8 cellular contexts compared by ENCODE assay signal in the genomic region with DNA sequence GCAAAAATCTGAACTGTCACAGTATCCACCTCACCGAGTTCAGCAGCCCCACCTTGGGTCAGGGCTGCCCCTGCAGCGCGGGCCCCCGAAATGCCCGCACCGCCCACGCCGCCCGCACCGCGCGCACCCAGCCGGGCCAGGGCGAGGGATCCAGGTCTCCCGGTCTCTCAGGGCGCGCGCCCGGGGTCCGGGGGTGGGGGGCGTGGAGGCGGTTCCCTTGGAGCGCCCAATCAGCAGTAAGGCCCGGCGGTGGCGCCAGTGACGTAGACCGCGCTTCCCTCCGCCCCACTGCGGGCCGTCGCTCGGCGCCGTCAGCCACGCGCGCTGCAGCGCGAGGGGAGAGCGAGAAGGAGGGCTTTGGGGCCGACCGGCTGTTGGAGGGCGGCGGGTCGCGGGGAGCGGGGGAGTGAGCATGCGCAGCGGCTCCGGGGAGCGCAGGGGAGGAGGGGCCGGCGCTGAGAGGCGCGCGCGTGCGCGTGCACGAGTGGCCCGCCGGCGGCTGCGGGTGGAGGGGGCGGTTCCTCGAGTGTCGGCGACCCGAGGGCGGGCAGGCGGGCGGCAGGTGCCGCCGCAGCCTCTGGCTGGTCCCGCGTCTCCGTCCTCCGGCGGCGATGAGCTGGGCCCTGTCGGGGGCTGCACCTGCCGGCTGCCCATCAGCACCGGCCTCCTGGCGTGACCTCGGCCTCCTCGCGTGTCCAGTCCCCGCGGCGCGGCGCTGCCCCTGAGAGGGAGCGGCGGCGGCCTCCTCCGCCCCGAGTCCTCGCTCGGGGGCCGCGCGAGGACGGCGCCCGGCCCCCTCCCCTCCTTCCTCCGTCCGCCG. TPM values are rescaled to one million over a fixed set of nuclear protein-coding genes. Genes with fewer than 3 reads are reported as not detected.
DNase-seq lines count a peak whose midpoint lies in the region; ATAC-seq and TF ChIP-seq lines count a peak whose summit lies in the region.

A gene with protein sequence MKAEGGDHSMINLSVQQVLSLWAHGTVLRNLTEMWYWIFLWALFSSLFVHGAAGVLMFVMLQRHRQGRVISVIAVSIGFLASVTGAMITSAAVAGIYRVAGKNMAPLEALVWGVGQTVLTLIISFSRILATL (plus strand): TSS at position 521 of the 820 bp plus-strand sequence. CDS start 529 bp downstream, outside the sequence.

- H3K4me3 ChIP-seq in adrenal gland (peak within 1 kb of the TSS; percentile 71 to 95 (median 78)), prostate gland (peak within 1 kb of the TSS; percentile 66 to 91), upper lobe of right lung (peak within 1 kb of the TSS; percentile 77)

- H3K36me3 ChIP-seq in adrenal gland (replicated peaks in 1 of 2) (no peaks in the 10 kb centered on the region), prostate gland (no peaks in the 10 kb centered on the region), upper lobe of right lung (no peaks in the 10 kb centered on the region)

- in situ Hi-C loops in GM13977 (cut with MboI; ENCODE audit: low pct_unique_long_range_greater_than_20kb, low sequenced_read_pairs, unreplicated experiment), result no loop called here

- peaks cover 0 to 24% of the 10 kb centered on the region in 2 donors for H3K4me1 ChIP-seq in adrenal gland (replicated peaks in 1 of 2)
- no peaks in the 10 kb centered on the region for H3K4me1 ChIP-seq in prostate gland (replicated peaks)
- peaks cover 15% of the 10 kb centered on the region for H3K4me1 ChIP-seq in upper lobe of right lung

- H3K27ac ChIP-seq in adrenal gland (peak within 1 kb of the TSS in 4 of 5 donors; percentile 49 to 89 (median 71)), prostate gland (peak within 1 kb of the TSS; percentile 66 to 74), upper lobe of right lung (peak within 1 kb of the TSS; percentile 86)

- H3K27me3 ChIP-seq in adrenal gland (no peaks in the 10 kb centered on the region), prostate gland (replicated peaks; ENCODE audit: insufficient read depth) (no peaks in the 10 kb centered on the region), upper lobe of right lung (no peaks in the 10 kb centered on the region)

- H3K9me3 ChIP-seq in adrenal gland (replicated peaks in 1 of 3) (no peaks in the 10 kb centered on the region), prostate gland (no peaks in the 10 kb centered on the region), upper lobe of right lung (no peaks in the 10 kb centered on the region)

- DNase-seq in GM13977 (ENCODE audit: low spot score) (peak; percentile 98), NCI-H1436 treated with DMSO at 0.1 percent for 48 hours (lab: John Stamatoyannopoulos, UW) (peak; percentile 47), T follicular helper cell (ENCODE audit: low read depth) (peak; percentile 93), adrenal gland (peak; percentile 92 to 96 (median 94)), left cardiac atrium (peak; percentile 95), prostate gland (ENCODE audit: low spot score) (peak; percentile 87), upper lobe of right lung (peak; percentile 98)

- TF ChIP-seq POLR2A in adrenal gland (IDR thresholded peaks at IDR 0.05) (peak; percentile 69 to 72), prostate gland (IDR thresholded peaks at IDR 0.05) (peak; percentile 52)

- intact Hi-C loops in adrenal gland (cut with DNase I) (no loop called here), left cardiac atrium (cut with DNase I) (no loop called here), prostate gland (cut with DNase I) (no loop called here), upper lobe of right lung (cut with DNase I) (no loop called here)

- TF ChIP-seq CTCF in GM13977 (IDR thresholded peaks at IDR 0.05; ENCODE audit: extremely low read depth, insufficient read depth, missing control alignments), result no peak
- TF ChIP-seq CTCF in adrenal gland (IDR thresholded peaks at IDR 0.05), result no peak
- TF ChIP-seq CTCF in prostate gland (IDR thresholded peaks at IDR 0.05), result no peak
- TF ChIP-seq CTCF in upper lobe of right lung (IDR thresholded peaks at IDR 0.05), result no peak

- ATAC-seq in HG02870 (IDR thresholded peaks at IDR 0.05; ENCODE audit: unreplicated experiment) (peak; percentile 96), left cardiac atrium (peak; percentile 98 to 99), upper lobe of right lung (peak; percentile 98)

- WGBS in adrenal gland, 4 donors, result 0 to 1% (median 0%) methylated on average over 14 to 110 of the region's 110 CpGs
- WGBS in prostate gland, result under 1% methylated on average over 89 of the region's 110 CpGs

RNA-seq across cellular contexts. Expression of the gene that starts here (rescaled TPM):
- 1 to 10 TPM; 4.3 to 7.5 (median 4.9) TPM for total RNA-seq in adrenal gland
- polyA plus RNA-seq in adrenal gland, result 1 to 10 TPM; 1.1 to 5.9 (median 1.4) TPM
- total RNA-seq in left cardiac atrium, result 1 to 10 TPM; 5.6 to 5.7 TPM
- total RNA-seq in prostate gland, result 1 to 10 TPM; 2.7 to 5.7 TPM
- 9.2 TPM for total RNA-seq in upper lobe of right lung

Comparison
In these comparisons a context has a peak if more than half of its experiments do, and no peak if none do; other contexts are left out.
1. Peak in every context shown above with its lines: DNase-seq, ATAC-seq, H3K4me3 ChIP-seq and H3K27ac ChIP-seq.
2. DNase-seq: peak in every context shown above with its lines; median percentile 98 in GM13977; 98 in upper lobe of right lung; 95 in left cardiac atrium; 94 in adrenal gland; 93 in T follicular helper cell; 87 in prostate gland; 47 in NCI-H1436 treated with DMSO at 0.1 percent for 48 hours.